In genomic region chr11:62337682-62338181, GRCh38 we compare ENCODE assay signal across 9 cellular contexts. TPM values are rescaled to one million over a fixed set of nuclear protein-coding genes. Genes with fewer than 3 reads are reported as not detected.
DNase-seq lines count a peak whose midpoint lies in the region; ATAC-seq and TF ChIP-seq lines count a peak whose summit lies in the region.
"Had no signal": no experiment of that assay in that cellular context is flagged by ENCODE, and none has a peak within 500 bp of the region (broad histone marks: within the 10 kb centered on the region; RNA-seq: fewer than 3 reads in every experiment).

No MANE protein-coding gene starts in this region.

- no TSS peak for BruUV-seq in A673 (replicated peaks; lab: Mats Ljungman, UMichigan)

- peaks cover 13% of the 10 kb centered on the region for H3K27me3 Mint-ChIP-seq in stimulated activated naive CD8-positive, alpha-beta T cell treated with anti-CD3 and anti-CD28 coated beads, Interleukin-15, amount 100 ng/mL, for 72 hours

- CTCF ChIA-PET in A673 (lab: Charles Lee) = interaction anchor here (0.6 to 1.2 kb wide), 3 partner anchors 123 to 698 kb away, joined by 3 to 9 read pairs (median 3); no protein-coding TSS in a partner anchor

- no peaks in the 10 kb centered on the region for H3K36me3 ChIP-seq in A673 (ENCODE audit: insufficient read depth, low read length, poor library complexity, severe bottlenecking)
- peaks cover 10% of the 10 kb centered on the region for H3K36me3 ChIP-seq in NT2/D1 (ENCODE audit: insufficient read depth, insufficient read length, low read length)

- H3K9ac ChIP-seq in NT2/D1 (ENCODE audit: insufficient read length, low read depth) = peak overlapping the region; percentile 91

- DNase-seq in A673 (ENCODE audit: low spot score) (peak; percentile 32), GM13976 (ENCODE audit: low spot score) (peak; percentile 32), NT2/D1 (ENCODE audit: low read depth, low spot score) (no peak), cardiac fibroblast (ENCODE audit: low read depth in 2 of 2) (peak; percentile 2 to 3), left lobe of liver (ENCODE audit: low spot score) (peak; percentile 48), NCI-H774 (lab: John Stamatoyannopoulos, UW) (no peak)
- peak in 1 of 2 donors; percentile 32 for DNase-seq in stimulated activated naive CD8-positive, alpha-beta T cell treated with anti-CD3 and anti-CD28 coated beads, Interleukin-15, amount 100 ng/mL, for 72 hours

- peaks cover 12% of the 10 kb centered on the region for H3K27me3 ChIP-seq in A673 (replicated peaks; ENCODE audit: insufficient read depth, low read depth, low read length, poor library complexity)
- peaks cover 5% of the 10 kb centered on the region for H3K27me3 ChIP-seq in NT2/D1 (ENCODE audit: insufficient read depth, insufficient read length)

- H3K4me1 Mint-ChIP-seq in stimulated activated naive CD8-positive, alpha-beta T cell treated with anti-CD3 and anti-CD28 coated beads, Interleukin-15, amount 100 ng/mL, for 72 hours = peaks cover 29% of the 10 kb centered on the region

- peak overlapping the region; percentile 22 to 78 for H3K27ac Mint-ChIP-seq in stimulated activated naive CD8-positive, alpha-beta T cell treated with anti-CD3 and anti-CD28 coated beads, Interleukin-15, amount 100 ng/mL, for 72 hours

- peak overlapping the region; percentile 38 for H3K27ac ChIP-seq in A673 (ENCODE audit: low read depth, low read length, poor library complexity, severe bottlenecking)

- TF ChIP-seq CTCF in A673 (conservative IDR thresholded peaks at IDR 0.05; ENCODE audit: low read depth, low read length) (no peak), GM13976 (IDR thresholded peaks at IDR 0.05; ENCODE audit: borderline replicate concordance, control extremely low read depth, extremely low read depth, insufficient read depth, missing control alignments) (no peak), cardiac fibroblast (IDR thresholded peaks at IDR 0.05; ENCODE audit: low read depth, low read length) (no peak)

- no peaks in the 10 kb centered on the region for H3K9me3 ChIP-seq in A673 (ENCODE audit: low read depth, low read length, poor library complexity, severe bottlenecking)
- H3K9me3 ChIP-seq in NT2/D1 (ENCODE audit: insufficient read depth, low read length) = no peaks in the 10 kb centered on the region

- H3K4me3 ChIP-seq in A673 (ENCODE audit: low read depth, low read length, poor library complexity, severe bottlenecking) (peak overlapping the region; percentile 74), NT2/D1 (ENCODE audit: insufficient read length, low read depth) (peak overlapping the region; percentile 79), cardiac fibroblast (replicated peaks in 1 of 2; ENCODE audit: low read depth in 2 of 2, low read length in 2 of 2) (peak overlapping the region; percentile 53 to 60)

- peak overlapping the region; percentile 91 to 98 for H3K4me3 Mint-ChIP-seq in stimulated activated naive CD8-positive, alpha-beta T cell treated with anti-CD3 and anti-CD28 coated beads, Interleukin-15, amount 100 ng/mL, for 72 hours

- intact Hi-C loops in A673 (cut with micrococcal nuclease; ENCODE audit: unreplicated experiment) = no loop called here

- no peaks in the 10 kb centered on the region for H3K9me3 Mint-ChIP-seq in stimulated activated naive CD8-positive, alpha-beta T cell treated with anti-CD3 and anti-CD28 coated beads, Interleukin-15, amount 100 ng/mL, for 72 hours

- ATAC-seq in left lobe of liver (peak; percentile 47), GM18502 (IDR thresholded peaks at IDR 0.05; ENCODE audit: poor library complexity, unreplicated experiment) (no peak)
- peak; percentile 61 for ATAC-seq in stimulated activated naive CD8-positive, alpha-beta T cell treated with anti-CD3 and anti-CD28 coated beads, Interleukin-15, amount 100 ng/mL, for 72 hours

- in situ Hi-C loops in GM13976 (cut with MboI; ENCODE audit: low sequenced_read_pairs, unreplicated experiment) = no loop called here

- H3K4me1 ChIP-seq in A673 (ENCODE audit: insufficient read depth, low read length, poor library complexity, severe bottlenecking) (peaks cover 20% of the 10 kb centered on the region), NT2/D1 (ENCODE audit: insufficient read depth, insufficient read length) (no peaks in the 10 kb centered on the region)

- POLR2A ChIA-PET in A673 (lab: Charles Lee; ENCODE audit: low non-redundant PET) = interaction anchor here (0.5 kb wide), 1 partner anchor 128 kb away, joined by 4 read pairs; no protein-coding TSS in a partner anchor

RNA-seq across cellular contexts. Expression of gene ASRGL1, which starts 0.5 kb away (rescaled TPM):
- 37.7 and 40.1 TPM in 2 replicates for total RNA-seq in A673 (2021)
- 5.6 TPM for total RNA-seq in left lobe of liver
- total RNA-seq: myocyte had no signal

RNA-seq across cellular contexts. Expression of gene SCGB1D4, which starts 38.9 kb away (rescaled TPM):
- total RNA-seq in A673 (2021) = not detected in 2 replicates
- total RNA-seq in left lobe of liver = not detected
- total RNA-seq: myocyte had no signal

Comparison
In these comparisons a context has a peak if more than half of its experiments do, and no peak if none do; other contexts are left out.
1. DNase-seq: peak in A673 (single experiment), GM13976 (single experiment), cardiac fibroblast (2 of 2) and left lobe of liver (single experiment); none in NT2/D1 (single experiment) and NCI-H774 (single experiment).
2. Peak in every context shown above with its lines, with median percentiles within 50 percentile points of each other: H3K4me3 ChIP-seq.